Comparison of ENCODE assay signal across 9 cellular contexts in the genomic region with DNA sequence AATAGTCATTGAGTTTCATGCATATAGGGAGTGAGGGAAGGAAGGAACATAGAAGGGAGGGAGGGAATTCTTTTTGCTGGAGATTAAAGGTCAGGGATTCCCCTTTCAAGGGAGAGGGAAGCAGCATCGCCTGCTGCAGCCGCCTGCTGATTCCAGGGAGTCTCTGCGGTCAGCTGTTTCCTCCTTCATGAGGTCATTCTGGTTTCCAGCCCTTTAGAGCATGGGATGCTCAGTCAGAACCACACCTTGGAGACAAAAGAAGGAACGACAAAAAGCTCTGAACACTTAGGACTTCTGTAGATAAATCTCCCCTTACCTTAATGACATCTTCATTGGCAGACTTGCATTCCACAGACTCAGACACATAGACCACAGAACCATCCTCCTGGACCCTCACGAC.
"Had no signal": no experiment of that assay in that cellular context is flagged by ENCODE, and none has a peak within 500 bp of the region (broad histone marks: within the 10 kb centered on the region; RNA-seq: fewer than 3 reads in every experiment).

No MANE protein-coding gene starts in this region.

- H3K4me2 ChIP-seq: smooth muscle cell had no signal

- H3K27me3 ChIP-seq: adrenal gland, tibial artery had no signal

- H3K36me3 ChIP-seq: adrenal gland, heart right ventricle, lower lobe of right lung, tibial artery had no signal

- DNase-seq: activated naive CD4-positive, alpha-beta T cell treated with anti-CD3 and anti-CD28 coated beads, Interleukin-2, amount 50 U/mL, for 16 hours; activated T-cell treated with anti-CD3 and anti-CD28 coated beads, Interleukin-2, amount 50 U/mL, for 1 hour; adrenal gland; heart right ventricle; lower lobe of right lung; occipital lobe; right cardiac atrium; tibial artery had no signal

- H3K27ac ChIP-seq: adrenal gland, heart right ventricle, lower lobe of right lung, tibial artery had no signal

- H3K4me3 ChIP-seq: adrenal gland, heart right ventricle, lower lobe of right lung, smooth muscle cell, tibial artery had no signal

- H3K4me1 ChIP-seq: adrenal gland, heart right ventricle, lower lobe of right lung, tibial artery had no signal

- H3K9me3 ChIP-seq: adrenal gland, lower lobe of right lung, tibial artery had no signal
